Comparison of ENCODE assay signal across 1 cellular context in genomic region chr21:39908265-39908923, GRCh38.
TF ChIP-seq lines count a peak whose summit lies in the region.

No MANE protein-coding gene starts in this region.

TF ChIP-seq in H1, 55 proteins besides CTCF, POLR2A, EP300 and RAD21:
- TF ChIP-seq JUND (IDR thresholded peaks at IDR 0.05; ENCODE audit: low read length), result no peak
- TF ChIP-seq SP2 (IDR thresholded peaks at IDR 0.05; ENCODE audit: low read length), result no peak
- no peak for TF ChIP-seq RFX5 (IDR thresholded peaks at IDR 0.05; ENCODE audit: borderline replicate concordance, low read depth, low read length)
- TF ChIP-seq KDM1A (IDR thresholded peaks at IDR 0.05; ENCODE audit: borderline replicate concordance, low read length), result no peak
- no peak for TF ChIP-seq ATF2 (IDR thresholded peaks at IDR 0.05; ENCODE audit: low read length)
- no peak for TF ChIP-seq SP1 (IDR thresholded peaks at IDR 0.05; ENCODE audit: low read depth, low read length)
- no peak for TF ChIP-seq CBX5 (IDR thresholded peaks at IDR 0.05; ENCODE audit: low read depth, low read length)
- TF ChIP-seq CHD2 (IDR thresholded peaks at IDR 0.05; ENCODE audit: low read length), result no peak
- TF ChIP-seq CBX8 (IDR thresholded peaks at IDR 0.05; ENCODE audit: borderline replicate concordance, low read depth, low read length), result no peak
- TF ChIP-seq BACH1 (IDR thresholded peaks at IDR 0.05; ENCODE audit: low read length), result no peak
- no peak for TF ChIP-seq ATF3 (IDR thresholded peaks at IDR 0.05; ENCODE audit: insufficient read depth, low read depth, low read length)
- TF ChIP-seq TEAD4 (IDR thresholded peaks at IDR 0.05; ENCODE audit: low read depth, low read length), result no peak
- TF ChIP-seq TAF1 (IDR thresholded peaks at IDR 0.05; ENCODE audit: low read depth, low read length), result no peak
- TF ChIP-seq CHD7 (IDR thresholded peaks at IDR 0.05; ENCODE audit: insufficient replicate concordance, low read length), result no peak
- no peak for TF ChIP-seq CTBP2 (IDR thresholded peaks at IDR 0.05; ENCODE audit: borderline replicate concordance, insufficient read depth, insufficient read length, low read length)
- no peak for TF ChIP-seq YY1 (IDR thresholded peaks at IDR 0.05; ENCODE audit: low read depth, low read length)
- TF ChIP-seq HDAC2 (IDR thresholded peaks at IDR 0.05; ENCODE audit: borderline replicate concordance in 1 of 2, low read depth in 2 of 2, low read length in 2 of 2), result no peak
- no peak for TF ChIP-seq SRF (IDR thresholded peaks at IDR 0.05; ENCODE audit: low read depth, low read length)
TF ChIP-seq in H1: peak in this region for 0.
